In the genomic region with DNA sequence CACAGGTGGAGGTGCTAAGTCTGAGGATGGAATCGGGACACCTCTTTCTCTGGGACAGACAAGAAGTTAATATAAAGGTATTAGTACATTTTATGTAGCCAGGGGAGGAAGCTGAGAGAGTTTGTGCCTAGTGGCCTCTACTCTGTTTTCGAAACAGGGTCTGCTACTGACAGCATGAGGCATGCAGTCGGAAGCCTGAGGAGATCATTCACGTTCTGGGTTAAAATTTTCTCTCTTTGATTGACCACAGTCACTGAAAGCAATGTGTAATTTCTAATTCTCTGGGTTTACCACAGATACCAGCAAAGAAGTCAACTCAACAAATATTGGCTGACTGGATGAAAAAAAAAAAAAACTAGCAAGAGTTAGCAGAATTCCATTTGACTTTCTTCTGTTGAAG, we compare ENCODE assay signal across 1 cellular context.
A peak's percentile ranks its signal among the peaks of the same experiment; 100 is the strongest.
TF ChIP-seq lines count a peak whose summit lies in the region.

No MANE protein-coding gene starts in this region.

TF ChIP-seq in GM12878, 131 proteins besides CTCF, POLR2A, EP300 and RAD21:
- no peak for TF ChIP-seq YY1 (IDR thresholded peaks at IDR 0.05; ENCODE audit: low read depth, low read length)
- peak; percentile 44 for TF ChIP-seq RUNX3 (IDR thresholded peaks at IDR 0.05; ENCODE audit: low read length)
